11 cellular contexts compared by ENCODE assay signal in genomic region chr5:36701085-36701691, GRCh38.
DNase-seq lines count a peak whose midpoint lies in the region; ATAC-seq lines count a peak whose summit lies in the region.
"Had no signal": no experiment of that assay in that cellular context is flagged by ENCODE, and none has a peak within 500 bp of the region (broad histone marks: within the 10 kb centered on the region; RNA-seq: fewer than 3 reads in every experiment).

No MANE protein-coding gene starts in this region.

- DNase-seq in MV-4-11 (lab: John Stamatoyannopoulos, UW) (peak; percentile 89), sciatic nerve (ENCODE audit: low spot score) (no peak), DMS79 (lab: John Stamatoyannopoulos, UW) (no peak), SK-N-DZ (ENCODE audit: low spot score) (no peak), COLO829 (ENCODE audit: low spot score) (no peak)
- DNase-seq in stimulated activated CD8-positive, alpha-beta memory T cell treated with anti-CD3 and anti-CD28 coated beads, Interleukin-4, amount 100 ng/mL, for 48 hours = no peak
- DNase-seq: activated T-cell treated with anti-CD3 and anti-CD28 coated beads, Interleukin-2, amount 50 U/mL, for 4 hours; effector CD4-positive, alpha-beta T cell; SK-N-SH had no signal

- intact Hi-C loops in sciatic nerve (cut with DNase I) = no loop called here

- peak; percentile 97 for ATAC-seq in GM19351 (IDR thresholded peaks at IDR 0.05; ENCODE audit: unreplicated experiment)
- ATAC-seq in HG02884 (IDR thresholded peaks at IDR 0.05; ENCODE audit: unreplicated experiment) = peak; percentile 97
- peak; percentile 58 for ATAC-seq in sciatic nerve
- ATAC-seq: activated T-cell treated with anti-CD3 and anti-CD28 coated beads, Interleukin-2, amount 50 U/mL, for 4 hours had no signal
